Comparison of ENCODE assay signal across 8 cellular contexts in genomic region chrX:10619311-10620015, GRCh38. TPM values are rescaled to one million over a fixed set of nuclear protein-coding genes. Genes with fewer than 3 reads are reported as not detected.
DNase-seq lines count a peak whose midpoint lies in the region; ATAC-seq and TF ChIP-seq lines count a peak whose summit lies in the region.

No MANE protein-coding gene starts in this region.

- H3K4me3 ChIP-seq in BE2C (ENCODE audit: low read depth, low read length) (peak overlapping the region; percentile 81), mucosa of rectum (ENCODE audit: low read length in 2 of 2) (peak overlapping the region; percentile 67 to 78), OCI-LY7 (ENCODE audit: low read depth, low read length, poor library complexity, severe bottlenecking) (no peak overlapping the region)

- no peaks in the 10 kb centered on the region for H3K4me1 Mint-ChIP-seq in central memory CD8-positive, alpha-beta T cell

- H4K20me1 ChIP-seq in OCI-LY7 (ENCODE audit: insufficient read depth, low read length) = no peaks in the 10 kb centered on the region

- H2AFZ ChIP-seq in OCI-LY7 (ENCODE audit: low read length) = no peak overlapping the region

- no peaks in the 10 kb centered on the region for H3K9me3 ChIP-seq in BE2C
- H3K9me3 ChIP-seq in mucosa of rectum (ENCODE audit: control insufficient read depth in 2 of 2, low read length in 2 of 2) = no peaks in the 10 kb centered on the region
- H3K9me3 ChIP-seq in OCI-LY7 (ENCODE audit: low read length) = no peaks in the 10 kb centered on the region

- TF ChIP-seq CTCF in BE2C (IDR thresholded peaks at IDR 0.05; ENCODE audit: low read depth, low read length) (no peak), OCI-LY7 (conservative IDR thresholded peaks at IDR 0.05; ENCODE audit: low read length) (no peak)

- POLR2A ChIA-PET in OCI-LY7 (lab: Charles Lee) = no interaction called here

- DNase-seq in BE2C = no peak
- no peak for DNase-seq in central memory CD8-positive, alpha-beta T cell (ENCODE audit: low spot score in 2 of 2)
- no peak for DNase-seq in Kasumi-1 (lab: John Stamatoyannopoulos, UW)
- no peak for DNase-seq in HPDE6-E6E7 (ENCODE audit: extremely low spot score)
- DNase-seq in OCI-LY7 (ENCODE audit: low spot score) = no peak
- DNase-seq in D341Med (ENCODE audit: low spot score) = no peak

- no peak overlapping the region for H3K27ac Mint-ChIP-seq in central memory CD8-positive, alpha-beta T cell (ENCODE audit: low read depth)

- H3K9me3 Mint-ChIP-seq in central memory CD8-positive, alpha-beta T cell = no peaks in the 10 kb centered on the region

- intact Hi-C loops in OCI-LY7 (cut with micrococcal nuclease; ENCODE audit: unreplicated experiment) = loop anchor here (10.0 kb wide), 1 partner anchor 625 kb away; no protein-coding TSS in a partner anchor

- no peaks in the 10 kb centered on the region for H3K9me2 ChIP-seq in OCI-LY7 (ENCODE audit: insufficient read depth, low read length)

- H3K9ac ChIP-seq in mucosa of rectum (ENCODE audit: low read depth in 1 of 2, low read length in 2 of 2) = peak overlapping the region; percentile 60 to 72

- H3K36me3 Mint-ChIP-seq in central memory CD8-positive, alpha-beta T cell (ENCODE audit: insufficient read depth) = no peaks in the 10 kb centered on the region

- H3K4me3 Mint-ChIP-seq in central memory CD8-positive, alpha-beta T cell = peak overlapping the region; percentile 43

- H3K27ac ChIP-seq in mucosa of rectum (ENCODE audit: low read depth in 2 of 2, low read length in 2 of 2) = peak overlapping the region; percentile 53 to 64
- no peak overlapping the region for H3K27ac ChIP-seq in OCI-LY7 (ENCODE audit: low read depth, low read length, poor library complexity, severe bottlenecking)

- CTCF ChIA-PET in OCI-LY7 (lab: Charles Lee; ENCODE audit: unreplicated experiment) = no interaction called here

- peaks cover 37% of the 10 kb centered on the region for H3K27me3 Mint-ChIP-seq in central memory CD8-positive, alpha-beta T cell

- no TSS peak for BruUV-seq in OCI-LY7 (replicated peaks; lab: Mats Ljungman, UMichigan)

- H3K36me3 ChIP-seq in BE2C (no peaks in the 10 kb centered on the region), mucosa of rectum (ENCODE audit: control insufficient read depth in 2 of 2, insufficient read depth in 2 of 2, low read length in 2 of 2) (no peaks in the 10 kb centered on the region), OCI-LY7 (ENCODE audit: insufficient read depth, low read length) (no peaks in the 10 kb centered on the region)

- H3K4me2 ChIP-seq in OCI-LY7 (ENCODE audit: low read length) = no peak overlapping the region

- H3K4me1 ChIP-seq in BE2C (no peaks in the 10 kb centered on the region; the same call in none of the 2 replicates), mucosa of rectum (ENCODE audit: control insufficient read depth in 2 of 2, insufficient read depth in 2 of 2, low read length in 2 of 2) (peaks cover 12 to 13% of the 10 kb centered on the region in 2 donors), OCI-LY7 (ENCODE audit: insufficient read depth, low read length, poor library complexity, severe bottlenecking) (no peaks in the 10 kb centered on the region)

- peak; percentile 44 for ATAC-seq in HG03354 (IDR thresholded peaks at IDR 0.05; ENCODE audit: poor library complexity, severe bottlenecking, unreplicated experiment)
- ATAC-seq in central memory CD8-positive, alpha-beta T cell (replicated peaks; ENCODE audit: extremely low read depth, poor library complexity, severe bottlenecking) = no peak

- no peaks in the 10 kb centered on the region for H3K27me3 ChIP-seq in BE2C
- H3K27me3 ChIP-seq in mucosa of rectum (ENCODE audit: control insufficient read depth in 2 of 2, insufficient read depth in 2 of 2, low read length in 2 of 2) = peaks cover 6 to 10% of the 10 kb centered on the region in 2 donors

- no peaks in the 10 kb centered on the region for H3K79me2 ChIP-seq in OCI-LY7 (ENCODE audit: insufficient read depth, low read depth, low read length)

RNA-seq across cellular contexts. Expression of gene MID1, which starts 0.9 kb away (rescaled TPM):
- 2.2 TPM for polyA plus RNA-seq in BE2C (2012; ENCODE audit: insufficient read depth, insufficient read length, low read depth)
- total RNA-seq in OCI-LY7 (2014; rRNA removed; shearing (Covaris generic)) = 0.46 and 0.76 TPM in 2 replicates
- total RNA-seq in OCI-LY7 (2022) = 1.0 and 1.6 TPM in 2 replicates
